Comparison of ENCODE assay signal across 7 cellular contexts in the genomic region with DNA sequence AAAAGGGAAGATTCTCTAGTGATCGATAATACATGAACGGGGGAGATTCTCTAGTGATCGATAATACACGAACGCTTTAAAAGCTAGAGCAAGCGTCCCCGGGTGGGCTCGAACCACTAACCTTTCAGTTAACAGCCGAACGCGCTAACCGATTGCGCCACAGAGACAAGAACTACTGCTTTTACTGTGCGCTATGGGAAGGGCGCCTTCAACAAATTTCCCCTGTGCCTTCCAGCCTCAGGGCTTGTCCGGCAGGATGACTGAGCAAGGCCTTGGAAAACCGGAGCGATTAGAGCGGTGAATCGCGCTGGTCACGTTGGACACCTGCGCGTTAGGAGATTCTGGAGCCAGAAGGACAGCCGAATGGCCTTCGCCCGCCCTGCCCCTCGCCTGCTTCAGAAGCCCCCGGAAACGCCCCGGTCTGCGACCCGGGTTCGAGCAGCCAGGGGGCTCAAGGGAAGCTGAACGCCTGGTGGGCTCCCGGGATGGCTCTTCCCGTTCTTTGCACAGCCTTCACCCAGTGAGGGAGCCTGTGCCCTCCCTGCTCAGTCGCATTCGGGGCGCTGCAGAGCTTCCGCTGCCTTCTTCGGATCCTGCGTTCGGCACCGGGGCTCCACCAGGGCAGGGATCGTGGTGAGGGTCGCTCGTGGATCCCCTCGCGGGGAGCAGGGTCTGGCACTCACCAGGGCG.
A peak's percentile ranks its signal among the peaks of the same experiment; 100 is the strongest.
DNase-seq lines count a peak whose midpoint lies in the region; ATAC-seq and TF ChIP-seq lines count a peak whose summit lies in the region.
"Not testable (repeated sequence)": the region's sequence is repeated elsewhere in the genome, so short reads cannot be mapped to it uniquely, and the experiment has no call there.

No MANE protein-coding gene starts in this region.

- not testable (repeated sequence) for H3K27me3 Mint-ChIP-seq in activated CD4-positive, alpha-beta T cell treated with anti-CD3 and anti-CD28 coated beads, Interleukin-2, amount 10 ng/mL, durations not matched to agents 24 days and 14 days; activated naive CD8-positive, alpha-beta T cell; mesothelial cell of epicardium (ENCODE audit: low read depth)

- not testable (repeated sequence) for DNase-seq in HFF-Myc (ENCODE audit: extremely low read depth, low read depth); activated CD4-positive, alpha-beta T cell treated with anti-CD3 and anti-CD28 coated beads, Interleukin-2, amount 10 ng/mL, durations not matched to agents 24 days and 14 days
- DNase-seq in left ventricle myocardium superior (peak; percentile 22), mesothelial cell of epicardium (ENCODE audit: low spot score in 2 of 2, unreplicated experiment in 2 of 2) (peak in 1 of 2 experiments; percentile 52), spleen (peak; percentile 67)

- H3K4me3 Mint-ChIP-seq in activated CD4-positive, alpha-beta T cell treated with anti-CD3 and anti-CD28 coated beads, Interleukin-2, amount 10 ng/mL, durations not matched to agents 24 days and 14 days: peak overlapping the region; percentile 83
- H3K4me3 Mint-ChIP-seq in activated naive CD8-positive, alpha-beta T cell: peak overlapping the region; percentile 84
- H3K4me3 Mint-ChIP-seq in mesothelial cell of epicardium: peak overlapping the region; percentile 79

- not testable (repeated sequence) for H3K9me3 ChIP-seq in ectodermal cell (ENCODE audit: control insufficient read depth, low read length); spleen

- H3K4me1 ChIP-seq in ectodermal cell (ENCODE audit: control insufficient read depth, insufficient read depth, low read length); spleen: not testable (repeated sequence)

- not testable (repeated sequence) for H3K36me3 Mint-ChIP-seq in activated CD4-positive, alpha-beta T cell treated with anti-CD3 and anti-CD28 coated beads, Interleukin-2, amount 10 ng/mL, durations not matched to agents 24 days and 14 days (ENCODE audit: low read depth); activated naive CD8-positive, alpha-beta T cell; mesothelial cell of epicardium

- peak overlapping the region; percentile 22 for H3K4me3 ChIP-seq in HFF-Myc (replicated peaks; ENCODE audit: low read depth, low read length)
- H3K4me3 ChIP-seq in ectodermal cell (ENCODE audit: insufficient read depth, low read depth, low read length): peak overlapping the region; percentile 44
- H3K4me3 ChIP-seq in spleen: peak overlapping the region in 6 of 8 donors; percentile 4 to 58 (median 14)

- not testable (repeated sequence) for H3K27ac ChIP-seq in ectodermal cell (ENCODE audit: insufficient read depth, low read depth, low read length, poor library complexity, severe bottlenecking); spleen

- H3K36me3 ChIP-seq in ectodermal cell (ENCODE audit: control insufficient read depth, insufficient read depth, low read length); spleen: not testable (repeated sequence)

- intact Hi-C loops in activated CD4-positive, alpha-beta T cell treated with anti-CD3 and anti-CD28 coated beads, Interleukin-2, amount 10 ng/mL, durations not matched to agents 24 days and 14 days (cut with micrococcal nuclease); left ventricle myocardium superior (cut with micrococcal nuclease); spleen (cut with DNase I; ENCODE audit: low total_unique reads): not testable (repeated sequence)

- not testable (repeated sequence) for H3K4me1 Mint-ChIP-seq in activated CD4-positive, alpha-beta T cell treated with anti-CD3 and anti-CD28 coated beads, Interleukin-2, amount 10 ng/mL, durations not matched to agents 24 days and 14 days; activated naive CD8-positive, alpha-beta T cell (ENCODE audit: low read depth); mesothelial cell of epicardium

- ATAC-seq in left ventricle myocardium superior: not testable (repeated sequence)

- H3K27me3 ChIP-seq in ectodermal cell (ENCODE audit: control insufficient read depth, insufficient read depth, low read length, poor library complexity, severe bottlenecking): not testable (repeated sequence)
- peaks cover 0 to 22% (median 4%) of the 10 kb centered on the region in 7 donors for H3K27me3 ChIP-seq in spleen (replicated peaks in 1 of 7)

- H3K9me3 Mint-ChIP-seq in activated CD4-positive, alpha-beta T cell treated with anti-CD3 and anti-CD28 coated beads, Interleukin-2, amount 10 ng/mL, durations not matched to agents 24 days and 14 days; activated naive CD8-positive, alpha-beta T cell (ENCODE audit: low read depth); mesothelial cell of epicardium: not testable (repeated sequence)

- WGBS in ectodermal cell, 2 experiments: 8 to 16% methylated on average over 18 to 27 of the region's 51 CpGs
- WGBS in spleen, 5 donors: 11 to 96% (median 12%) methylated on average over 11 to 51 of the region's 51 CpGs

- peak overlapping the region; percentile 46 for H3K27ac Mint-ChIP-seq in activated CD4-positive, alpha-beta T cell treated with anti-CD3 and anti-CD28 coated beads, Interleukin-2, amount 10 ng/mL, durations not matched to agents 24 days and 14 days
- H3K27ac Mint-ChIP-seq in activated naive CD8-positive, alpha-beta T cell: peak overlapping the region; percentile 80
- peak overlapping the region; percentile 77 for H3K27ac Mint-ChIP-seq in mesothelial cell of epicardium

- TF ChIP-seq POLR2A in spleen (IDR thresholded peaks at IDR 0.05): not testable (repeated sequence)

- not testable (repeated sequence) for TF ChIP-seq CTCF in HFF-Myc (IDR thresholded peaks at IDR 0.05; ENCODE audit: low read depth, low read length, missing control alignments); mesothelial cell of epicardium (IDR thresholded peaks at IDR 0.05; ENCODE audit: unreplicated experiment); spleen (IDR thresholded peaks at IDR 0.05 in 8 of 11, conservative IDR thresholded peaks at IDR 0.05 in 3 of 11)
